Comparison of ENCODE assay signal across 9 cellular contexts in the genomic region with DNA sequence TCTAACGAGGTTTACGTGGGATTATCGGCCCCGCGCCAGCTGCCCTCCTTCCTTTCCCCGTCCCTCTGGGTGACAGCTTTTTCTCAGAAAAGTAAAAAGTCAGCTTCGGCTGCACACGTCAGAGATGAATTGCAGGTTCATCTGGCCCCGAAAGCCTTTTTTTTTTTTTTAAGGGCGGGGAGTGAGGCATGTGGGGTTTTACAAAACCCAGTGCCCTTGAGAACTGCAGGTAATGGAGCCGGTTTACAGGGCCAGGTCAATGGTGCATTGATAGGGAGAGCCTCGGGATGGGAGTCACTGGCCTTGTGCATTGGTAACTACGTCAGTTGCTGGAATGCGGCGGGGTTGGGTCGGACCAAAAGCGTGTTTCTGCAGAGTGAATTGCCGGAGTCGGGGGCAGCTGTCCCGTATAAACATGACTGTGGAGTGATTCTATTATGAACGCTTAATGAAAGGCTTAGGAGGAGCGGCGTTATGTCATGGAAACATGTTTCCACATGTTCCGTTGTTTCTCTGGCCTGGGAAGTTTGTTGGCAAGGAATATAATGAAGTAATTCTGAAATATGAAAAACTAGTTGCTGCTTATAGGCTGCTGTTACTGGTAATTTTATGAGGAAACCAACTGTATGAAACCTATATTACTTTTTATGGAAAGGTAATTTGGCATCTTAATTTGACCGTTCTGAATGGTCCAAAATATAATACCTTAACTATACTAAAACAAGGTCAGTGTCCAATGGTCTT. TPM values are rescaled to one million over a fixed set of nuclear protein-coding genes. Genes with fewer than 3 reads are reported as not detected.
A peak's percentile ranks its signal among the peaks of the same experiment; 100 is the strongest.
DNase-seq lines count a peak whose midpoint lies in the region; ATAC-seq, FAIRE-seq and TF ChIP-seq lines count a peak whose summit lies in the region.
"Had no signal": no experiment of that assay in that cellular context is flagged by ENCODE, and none has a peak within 500 bp of the region (broad histone marks: within the 10 kb centered on the region; RNA-seq: fewer than 3 reads in every experiment).

No MANE protein-coding gene starts in this region.

- in situ Hi-C loops in G401 (cut with HindIII; ENCODE audit: low sequenced_read_pairs), result no loop called here

- ATAC-seq in A549 (peak; percentile 55 to 60; a peak in 5 of 6 replicates), HG03108 (IDR thresholded peaks at IDR 0.05; ENCODE audit: unreplicated experiment) (peak; percentile 3), GM19467 (IDR thresholded peaks at IDR 0.05; ENCODE audit: unreplicated experiment) (no peak)

- H3K4me3 ChIP-seq in A549 (peak overlapping the region; percentile 83), skeletal muscle tissue (ENCODE audit: low read length in 3 of 3) (peak overlapping the region; percentile 96 to 99 (median 98))

- no peak for TF ChIP-seq POLR2A in A549 (IDR thresholded peaks at IDR 0.05; ENCODE audit: low read length)

- TF ChIP-seq CTCF in A549 (IDR thresholded peaks at IDR 0.05), result no peak

- H3K9me3 ChIP-seq in A549 (no peaks in the 10 kb centered on the region), skeletal muscle tissue (ENCODE audit: control insufficient read depth in 3 of 3, low read length in 3 of 3) (no peaks in the 10 kb centered on the region)

- no peak for TF ChIP-seq RAD21 in A549 (conservative IDR thresholded peaks at IDR 0.05 in 1 of 2, IDR thresholded peaks at IDR 0.05 in 1 of 2)

- peak overlapping the region; percentile 81 to 91 (median 89) for H3K9ac ChIP-seq in skeletal muscle tissue (ENCODE audit: low read depth in 1 of 3, low read length in 3 of 3)

- 1% methylated on average over 25 of the region's 25 CpGs for WGBS in A549 (ENCODE audit: missing lambda C conversion rate)

- no peak for FAIRE-seq in A549 (lab: Jason Lieb, UNC)

- CTCF ChIA-PET in A549 (lab: Yijun Ruan, JAX), result no interaction called here

- no peaks in the 10 kb centered on the region for H3K4me1 ChIP-seq in A549
- peaks cover 4 to 8% (median 6%) of the 10 kb centered on the region in 3 donors for H3K4me1 ChIP-seq in skeletal muscle tissue (ENCODE audit: control insufficient read depth in 3 of 3, insufficient read depth in 3 of 3, low read length in 3 of 3)

- H3K27ac ChIP-seq in A549 (peak overlapping the region; percentile 84 to 96), skeletal muscle tissue (ENCODE audit: low read depth, low read length) (peak overlapping the region; percentile 42)

- peaks cover 0 to 11% (median 0%) of the 10 kb centered on the region in 3 donors for H3K27me3 ChIP-seq in skeletal muscle tissue (ENCODE audit: control insufficient read depth in 3 of 3, insufficient read depth in 3 of 3, low read length in 3 of 3)

- POLR2A ChIA-PET in A549 (lab: Yijun Ruan, JAX), result interaction anchor here (1.9 to 2.7 kb wide), 2 partner anchors 98 to 182 kb away, joined by 7 to 18 read pairs; partner anchors contain the start of genes ABHD18, MFSD8 and PLK4

- peak overlapping the region; percentile 87 for H3K4me2 ChIP-seq in A549

- TF ChIP-seq EP300 in A549 (IDR thresholded peaks at IDR 0.05), result no peak

- DNase-seq in A549 (ENCODE audit: low read depth in 1 of 2, low spot score in 1 of 2) (peak; percentile 42 to 64), G401 (ENCODE audit: low spot score) (peak; percentile 83), OCI-M1 (lab: John Stamatoyannopoulos, UW) (peak; percentile 78), cerebellum (ENCODE audit: low spot score) (peak; percentile 62), islet precursor cell (peak; percentile 87)

- no peaks in the 10 kb centered on the region for H3K36me3 ChIP-seq in skeletal muscle tissue (ENCODE audit: control insufficient read depth in 3 of 3, insufficient read depth in 3 of 3, low read length in 3 of 3)

TF ChIP-seq in A549, 52 proteins besides CTCF, POLR2A, EP300 and RAD21:
- no peak for TF ChIP-seq TP53 (CRISPR knock-in tag; IDR thresholded peaks at IDR 0.05)
- TF ChIP-seq, protein P1, sequence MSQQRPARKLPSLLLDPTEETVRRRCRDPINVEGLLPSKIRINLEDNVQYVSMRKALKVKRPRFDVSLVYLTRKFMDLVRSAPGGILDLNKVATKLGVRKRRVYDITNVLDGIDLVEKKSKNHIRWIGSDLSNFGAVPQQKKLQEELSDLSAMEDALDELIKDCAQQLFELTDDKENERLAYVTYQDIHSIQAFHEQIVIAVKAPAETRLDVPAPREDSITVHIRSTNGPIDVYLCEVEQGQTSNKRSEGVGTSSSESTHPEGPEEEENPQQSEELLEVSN (IDR thresholded peaks at IDR 0.05; ENCODE audit: borderline replicate concordance, low read depth), result 0 out of 2 replicates have a peak, but pooled peaks have one; percentile 12
TF ChIP-seq in A549: peak in this region for 1.

RNA-seq across cellular contexts. Expression of gene HSPA4L, which starts 1.1 kb away (rescaled TPM):
- polyA plus RNA-seq in A549 (2011; rRNA removed) (9.2 and 12.1 TPM in 2 replicates), A549 (2017; fragmentation: RNase III; extraction: RNeasy Plus Mini Kit Qiagen cat#74134 plus additional on column Dnase treatment) (10.3 to 14.8 TPM (median 10.9 TPM) in 3 replicates)
- polyA plus RNA-seq in A549 (2012; cell fraction: cytosol; rRNA removed), result 1.9 and 2.2 TPM in 2 replicates
- polyA plus RNA-seq in A549 (2012; cell fraction: nucleus; rRNA removed), result 3.4 and 3.6 TPM in 2 replicates
- 11.1 and 12.1 TPM in 2 replicates for polyA minus RNA-seq in A549 (2011; rRNA and poly(A)+ RNA removed)
- total RNA-seq in G401 (2014; rRNA removed; shearing (Covaris generic)), result 14.0 and 19.0 TPM in 2 replicates
- total RNA-seq in cerebellum (12.2 TPM), skeletal muscle tissue (1.6 TPM)

RNA-seq across cellular contexts. Expression of gene SLC25A31, which starts 53.0 kb away (rescaled TPM):
- polyA plus RNA-seq in A549 (2011; rRNA removed) (not detected in 2 replicates), A549 (2017; fragmentation: RNase III; extraction: RNeasy Plus Mini Kit Qiagen cat#74134 plus additional on column Dnase treatment) (not detected in 3 replicates)
- polyA plus RNA-seq in A549 (2012; cell fraction: cytosol; rRNA removed), result not detected in 2 replicates
- polyA plus RNA-seq in A549 (2012; cell fraction: nucleus; rRNA removed), result not detected in 2 replicates
- polyA minus RNA-seq in A549 (2011; rRNA and poly(A)+ RNA removed), result not detected in 2 replicates
- not detected in 2 replicates for total RNA-seq in G401 (2014; rRNA removed; shearing (Covaris generic))
- total RNA-seq in cerebellum (not detected), skeletal muscle tissue (not detected)
- total RNA-seq: T-helper 1 cell treated with Interleukin-12 subunit alpha and Interleukin-12 subunit beta and Interleukin-4 antibody, amounts not matched to agents 30 ng/mL and 1 ng/mL, for 36 hours had no signal
